8 cellular contexts compared by ENCODE assay signal in genomic region chr20:31869942-31870702, GRCh38. TPM values are rescaled to one million over a fixed set of nuclear protein-coding genes. Genes with fewer than 3 reads are reported as not detected.
DNase-seq lines count a peak whose midpoint lies in the region; ATAC-seq, FAIRE-seq and TF ChIP-seq lines count a peak whose summit lies in the region.

DUSP15 (minus strand) TSS chr20:31870527; CDS start chr20:31870337, 190 bp downstream.
TTLL9 (plus strand) TSS chr20:31870634; CDS start chr20:31871127, 493 bp downstream.

- peak within 1 kb of the TSS; percentile 41; the same call in 1 of the 2 replicates for H3K4me3 ChIP-seq in GM12878
- peak within 1 kb of the TSS; percentile 63 for H3K4me3 ChIP-seq in iPS-20b (ENCODE audit: low read length)
- peak within 1 kb of the TSS; percentile 31 to 81 (median 65) for H3K4me3 ChIP-seq in sigmoid colon

- TF ChIP-seq EP300 in Ishikawa (IDR thresholded peaks at IDR 0.05; ENCODE audit: borderline replicate concordance) (no peak), GM12878 (IDR thresholded peaks at IDR 0.05; ENCODE audit: borderline replicate concordance in 1 of 2, control insufficient read depth in 1 of 2, low read depth in 2 of 2, low read length in 2 of 2) (no peak), sigmoid colon (IDR thresholded peaks at IDR 0.05) (no peak)

- intact Hi-C loops in GM12878 (cut with micrococcal nuclease; ENCODE audit: unreplicated experiment) = no loop called here
- intact Hi-C loops in sigmoid colon (cut with DNase I) = no loop called here

- H3K9me3 ChIP-seq in GM12878 (replicated peaks; ENCODE audit: control insufficient read depth, insufficient read depth, low read length) = no peaks in the 10 kb centered on the region
- H3K9me3 ChIP-seq in iPS-20b (ENCODE audit: insufficient read depth, low read depth, low read length) = no peaks in the 10 kb centered on the region
- no peaks in the 10 kb centered on the region for H3K9me3 ChIP-seq in sigmoid colon

- peak; percentile 68 for DNase-seq in DMS53 (lab: John Stamatoyannopoulos, UW)
- DNase-seq in GM12878 (ENCODE audit: low read depth, low spot score) = no peak
- no peak for DNase-seq in sigmoid colon

- H3K27me3 ChIP-seq in GM12878 (replicated peaks in 1 of 2; ENCODE audit: control insufficient read depth in 2 of 2, insufficient read depth in 2 of 2, low read length in 1 of 2) (peaks cover 6 to 13% of the 10 kb centered on the region in 2 experiments), iPS-20b (ENCODE audit: insufficient read depth, low read length) (peaks cover 45% of the 10 kb centered on the region), sigmoid colon (peaks cover 4 to 19% (median 14%) of the 10 kb centered on the region in 3 donors)

- WGBS in GM12878 (ENCODE audit: insufficient coverage, insufficient replicate concordance, low lambda C conversion rate, missing lambda C conversion rate) = 4% methylated on average over 31 of the region's 79 CpGs
- 1% methylated on average over 79 of the region's 79 CpGs for WGBS in sigmoid colon, 2 donors

- peak within 1 kb of the TSS; percentile 50 for H2AFZ ChIP-seq in GM12878 (ENCODE audit: control insufficient read depth, low read depth, low read length)

- RAD21 ChIA-PET in GM12878 (lab: Charles Lee; ENCODE audit: unreplicated experiment) = interaction anchor here (1.1 to 3.6 kb wide), 3 partner anchors 17 to 81 kb away, joined by 3 to 26 read pairs (median 7); partner anchors contain the start of gene PDRG1

- H3K4me2 ChIP-seq in GM12878 (ENCODE audit: control insufficient read depth, insufficient read depth) = peak within 1 kb of the TSS; percentile 69

- H3K4me1 ChIP-seq in GM12878 (ENCODE audit: control insufficient read depth, insufficient read depth, low read length) (peaks cover 13% of the 10 kb centered on the region), iPS-20b (ENCODE audit: insufficient read depth, low read length) (no peaks in the 10 kb centered on the region), sigmoid colon (peaks cover 0 to 21% (median 17%) of the 10 kb centered on the region in 4 donors)

- CTCF ChIA-PET in GM12878 (lab: Yijun Ruan, JAX) = interaction anchor here (1.5 kb wide), 1 partner anchor 25 kb away, joined by 3 read pairs; no protein-coding TSS in a partner anchor

- peak within 1 kb of the TSS; percentile 31; the same call in 1 of the 2 replicates for H3K9ac ChIP-seq in GM12878 (ENCODE audit: control insufficient read depth, insufficient read depth, low read length)
- peak within 1 kb of the TSS; percentile 66; the same call in 1 of the 2 replicates for H3K9ac ChIP-seq in iPS-20b (ENCODE audit: low read depth, low read length)

- ATAC-seq in GM12878 = peak; percentile 65
- no peak for ATAC-seq in HG02981 (IDR thresholded peaks at IDR 0.05; ENCODE audit: unreplicated experiment)
- no peak for ATAC-seq in GM21576 (IDR thresholded peaks at IDR 0.05; ENCODE audit: unreplicated experiment)
- ATAC-seq in HG03039 (IDR thresholded peaks at IDR 0.05; ENCODE audit: unreplicated experiment) = no peak

- TF ChIP-seq CTCF in GM12878 (IDR thresholded peaks at IDR 0.05 in 2 of 3, conservative IDR thresholded peaks at IDR 0.05 in 1 of 3; ENCODE audit: control insufficient read depth in 2 of 3, extremely low read depth in 1 of 3, insufficient read depth in 1 of 3, low read depth in 3 of 3, low read length in 3 of 3) (no peak), sigmoid colon (IDR thresholded peaks at IDR 0.05) (no peak)

- H4K20me1 ChIP-seq in GM12878 (ENCODE audit: control insufficient read depth, insufficient read depth) = no peaks in the 10 kb centered on the region

- TF ChIP-seq POLR2A in GM12878 (IDR thresholded peaks at IDR 0.05; ENCODE audit: low read depth, low read length) (peak; percentile 25; the same call in 1 of the 2 replicates), sigmoid colon (IDR thresholded peaks at IDR 0.05) (no peak)

- no TSS peak for BruUV-seq in GM12878 (replicated peaks; lab: Mats Ljungman, UMichigan)

- H3K36me3 ChIP-seq in GM12878 (ENCODE audit: control insufficient read depth in 2 of 2, insufficient read depth in 2 of 2, low read length in 1 of 2) (no peaks in the 10 kb centered on the region), iPS-20b (ENCODE audit: insufficient read depth, low read depth, low read length) (no peaks in the 10 kb centered on the region), sigmoid colon (no peaks in the 10 kb centered on the region)

- H3K79me2 ChIP-seq in GM12878 (ENCODE audit: control insufficient read depth, insufficient read depth, low read length) = no peaks in the 10 kb centered on the region

- TF ChIP-seq RAD21 in Ishikawa (IDR thresholded peaks at IDR 0.05; ENCODE audit: low read depth) = no peak
- no peak for TF ChIP-seq RAD21 in GM12878 (IDR thresholded peaks at IDR 0.05; ENCODE audit: insufficient read depth, low read depth, low read length)

- POLR2A ChIA-PET in GM12878 (lab: Charles Lee) = interaction anchor here (0.5 to 6.1 kb wide), 6 partner anchors 10 to 615 kb away, joined by 3 to 31 read pairs (median 9); no protein-coding TSS in a partner anchor

- no peak for FAIRE-seq in GM12878 (lab: Jason Lieb, UNC)

- in situ Hi-C loops in GM12878 (cut with MboI) = no loop called here

- SMC1A ChIA-PET in GM12878 (lab: Charles Lee; ENCODE audit: uncharacterized antibody, unreplicated experiment) = interaction anchor here (1.2 to 4.2 kb wide), 5 partner anchors 17 to 82 kb away, joined by 3 to 16 read pairs (median 11); partner anchors contain the start of gene PDRG1

- H3K27ac ChIP-seq in GM12878 (ENCODE audit: control insufficient read depth, insufficient read depth) = no peak within 1 kb of the TSS
- no peak within 1 kb of the TSS for H3K27ac ChIP-seq in iPS-20b (ENCODE audit: low read length)
- H3K27ac ChIP-seq in sigmoid colon = peak within 1 kb of the TSS; percentile 41 to 48 (median 43)

TF ChIP-seq in Ishikawa, 13 proteins besides CTCF, POLR2A, EP300 and RAD21 (continues in another document):
- TF ChIP-seq ZBTB7A (IDR thresholded peaks at IDR 0.05; ENCODE audit: low read depth) (peak; percentile 57; the same call in 1 of the 2 replicates), YY1 (IDR thresholded peaks at IDR 0.05; ENCODE audit: low read depth) (no peak), FOXM1 (IDR thresholded peaks at IDR 0.05; ENCODE audit: borderline replicate concordance, low read depth) (no peak), CEBPB (IDR thresholded peaks at IDR 0.05) (no peak), CREB1 (IDR thresholded peaks at IDR 0.05; ENCODE audit: low read depth) (no peak)

TF ChIP-seq in GM12878, 131 proteins besides CTCF, POLR2A, EP300 and RAD21 (continues in another document):
- 0 out of 2 replicates have a peak, but pooled peaks have one; percentile 78 for TF ChIP-seq EZH2 (IDR thresholded peaks at IDR 0.05; ENCODE audit: borderline replicate concordance, control insufficient read depth, low read depth, low read length)
- TF ChIP-seq CBX3 (IDR thresholded peaks at IDR 0.05; ENCODE audit: borderline replicate concordance, low read depth) = no peak
- no peak for TF ChIP-seq HDAC2 (IDR thresholded peaks at IDR 0.05)
- TF ChIP-seq MTA3 (IDR thresholded peaks at IDR 0.05; ENCODE audit: borderline replicate concordance, low read length) = no peak
- peak; percentile 56 for TF ChIP-seq KLF5 (IDR thresholded peaks at IDR 0.05; ENCODE audit: partially characterized antibody)
- no peak for TF ChIP-seq YBX1 (IDR thresholded peaks at IDR 0.05)

RNA-seq across cellular contexts. Expression of gene DUSP15, which starts in this region (rescaled TPM):
- total RNA-seq in GM12878 (2013; cell fraction: nucleolus; rRNA removed) = 2.3 TPM in 2 replicates
- total RNA-seq in GM12878 (2014; rRNA removed) = 1.4 and 3.0 TPM in 2 replicates
- total RNA-seq in GM12878 (2014; rRNA removed; fragmentation: Illumina TruSeq; extraction: Trizol) = 0.67 and 0.83 TPM in 2 replicates
- 2.5 and 3.2 TPM in 2 replicates for total RNA-seq in GM12878 (2021)
- polyA plus RNA-seq in GM12878 (2011; ENCODE audit: low read depth) = 0.35 TPM
- 0.89 and 1.8 TPM in 2 replicates for polyA plus RNA-seq in GM12878 (2011; rRNA removed)
- polyA plus RNA-seq in GM12878 (2011; cell fraction: cytosol; rRNA removed) = 2.3 and 3.7 TPM in 2 replicates
- 2.5 and 3.0 TPM in 2 replicates for polyA plus RNA-seq in GM12878 (2011; cell fraction: nucleus; rRNA removed)
- polyA plus RNA-seq in GM12878 (2012) = 0.72 and 0.93 TPM in 2 replicates
- polyA plus RNA-seq in GM12878 (2014; fragmentation: Illumina TruSeq; extraction: Trizol) = 0.22 TPM in 1 of 2 replicates, not detected in the other
- polyA plus RNA-seq in GM12878 (2014; fragmentation: Nextera tagmentation; extraction: Ambion mirVana) = under 1 TPM in 1 of 2 experiments, not detected in 1; 0.06 TPM
- 2.4 and 3.0 TPM in 2 replicates for polyA plus RNA-seq in GM12878 (2014; rRNA removed)
- under 1 TPM; 0.16 to 0.33 TPM for polyA plus RNA-seq in GM12878 (2016; fragmentation: Nextera tagmentation; extraction: Ambion mirVana)
- polyA minus RNA-seq in GM12878 (2011; rRNA and poly(A)+ RNA removed) = 0.88 and 1.6 TPM in 2 replicates
- polyA minus RNA-seq in GM12878 (2011; cell fraction: cytosol; rRNA and poly(A)+ RNA removed) = not detected in 2 replicates
- polyA minus RNA-seq in GM12878 (2011; cell fraction: nucleus; rRNA and poly(A)+ RNA removed) = 1.2 and 1.5 TPM in 2 replicates
- total RNA-seq in sigmoid colon = 1 to 10 TPM in 3 of 4 donors, not detected in 1; 1.7 to 2.6 (median 2.0) TPM
- 1 to 10 TPM in 1 of 3 donors, under 1 TPM in 1, not detected in 1; 0.60 to 1.2 TPM for polyA plus RNA-seq in sigmoid colon

RNA-seq across cellular contexts. Expression of gene TTLL9, which starts in this region (rescaled TPM):
- total RNA-seq in GM12878 (2013; cell fraction: nucleolus; rRNA removed) = 2.4 and 3.1 TPM in 2 replicates
- total RNA-seq in GM12878 (2014; rRNA removed) (0.17 TPM in 1 of 2 replicates, not detected in the other), GM12878 (2014; rRNA removed; fragmentation: Illumina TruSeq; extraction: Trizol) (0.04 and 0.09 TPM in 2 replicates), GM12878 (2021) (0.08 and 0.21 TPM in 2 replicates), sigmoid colon (1 to 10 TPM in 1 of 4 donors, not detected in 3; 1.1 TPM)
- polyA plus RNA-seq in GM12878 (2011; ENCODE audit: low read depth) = 0.10 TPM
- polyA plus RNA-seq in GM12878 (2011; rRNA removed) (0.62 and 0.77 TPM in 2 replicates), GM12878 (2014; fragmentation: Illumina TruSeq; extraction: Trizol) (0.14 and 0.15 TPM in 2 replicates), GM12878 (2014; fragmentation: Nextera tagmentation; extraction: Ambion mirVana) (under 1 TPM in 1 of 2 experiments, not detected in 1; 0.03 TPM), GM12878 (2014; rRNA removed) (0.14 and 0.22 TPM in 2 replicates), GM12878 (2016; fragmentation: Nextera tagmentation; extraction: Ambion mirVana) (under 1 TPM in 1 of 2 experiments, not detected in 1; 0.08 TPM), sigmoid colon (under 1 TPM in 1 of 3 donors, not detected in 2; 0.15 TPM)
- polyA plus RNA-seq in GM12878 (2011; cell fraction: cytosol; rRNA removed) = 0.39 and 0.45 TPM in 2 replicates
- polyA plus RNA-seq in GM12878 (2011; cell fraction: nucleus; rRNA removed) = 2.3 and 2.4 TPM in 2 replicates
- 0.21 and 0.28 TPM in 2 replicates for polyA plus RNA-seq in GM12878 (2012)
- 1.1 and 1.4 TPM in 2 replicates for polyA minus RNA-seq in GM12878 (2011; rRNA and poly(A)+ RNA removed)
- not detected in 2 replicates for polyA minus RNA-seq in GM12878 (2011; cell fraction: cytosol; rRNA and poly(A)+ RNA removed)
- 0.60 and 1.4 TPM in 2 replicates for polyA minus RNA-seq in GM12878 (2011; cell fraction: nucleus; rRNA and poly(A)+ RNA removed)

Comparison
In these comparisons a context has a peak if more than half of its experiments do, and no peak if none do; other contexts are left out.
1. H3K27ac ChIP-seq: peak in sigmoid colon (4 of 4); none in GM12878 (single experiment) and iPS-20b (single experiment).
2. Peak in every context shown above with its lines, with median percentiles within 50 percentile points of each other: H3K4me3 ChIP-seq.